ENCODE assay signal across 8 cellular contexts in genomic region chr5:37379100-37379628, GRCh38. TPM values are rescaled to one million over a fixed set of nuclear protein-coding genes. Genes with fewer than 3 reads are reported as not detected.
DNase-seq lines count a peak whose midpoint lies in the region; ATAC-seq and TF ChIP-seq lines count a peak whose summit lies in the region.
"Not testable (repeated sequence)": the region's sequence is repeated elsewhere in the genome, so short reads cannot be mapped to it uniquely, and the experiment has no call there.

WDR70 (plus strand) TSS chr5:37379318; CDS start chr5:37379368, 50 bp downstream.

- TF ChIP-seq CTCF in PC-3 (conservative IDR thresholded peaks at IDR 0.05; ENCODE audit: low read depth, low read length): peak; percentile 73

- not testable (repeated sequence) for H3K9me3 ChIP-seq in PC-3 (ENCODE audit: low read length); muscle layer of colon (ENCODE audit: low read length)

- CTCF ChIA-PET in PC-3 (lab: Charles Lee): interaction anchor here (0.7 kb wide), 2 partner anchors 88 to 115 kb away, joined by 4 read pairs; no protein-coding TSS in a partner anchor

- peak within 1 kb of the TSS; percentile 28 to 91 (median 56) for H3K27ac Mint-ChIP-seq in IgD-negative memory B cell

- not testable (repeated sequence) for H4K20me1 ChIP-seq in PC-3 (ENCODE audit: low read length)

- not testable (repeated sequence) for H3K36me3 Mint-ChIP-seq in IgD-negative memory B cell

- intact Hi-C loops in PC-3 (cut with micrococcal nuclease): loop anchor here (1.0 kb wide), 1 partner anchor 8 kb away; the partner anchor contains the start of gene NUP155

- H3K36me3 ChIP-seq in PC-3 (ENCODE audit: low read depth, low read length); muscle layer of colon (ENCODE audit: insufficient read depth, low read length): not testable (repeated sequence)

- not testable (repeated sequence) for H3K27ac ChIP-seq in PC-3 (ENCODE audit: low read length)
- H3K27ac ChIP-seq in muscle layer of colon (ENCODE audit: low read depth, low read length): peak within 1 kb of the TSS; percentile 75

- POLR2A ChIA-PET in PC-3 (lab: Charles Lee; ENCODE audit: unreplicated experiment): interaction anchor here (0.6 to 1.2 kb wide), 6 partner anchors 8 to 359 kb away, joined by 3 to 15 read pairs (median 5); partner anchors contain the start of gene NUP155

- H3K4me3 ChIP-seq in PC-3 (ENCODE audit: low read length): peak within 1 kb of the TSS; percentile 92
- H3K4me3 ChIP-seq in muscle layer of colon (ENCODE audit: low read depth in 1 of 2, low read length in 2 of 2): peak within 1 kb of the TSS in 1 of 2 donors; percentile 77

- not testable (repeated sequence) for H3K9me3 Mint-ChIP-seq in IgD-negative memory B cell

- H3K4me2 ChIP-seq in PC-3 (ENCODE audit: low read length): peak within 1 kb of the TSS; percentile 94

- not testable (repeated sequence) for H3F3A ChIP-seq in PC-3 (ENCODE audit: low read length, unreplicated experiment)

- not testable (repeated sequence) for H3K4me1 ChIP-seq in PC-3 (ENCODE audit: insufficient read depth, low read length); muscle layer of colon (ENCODE audit: insufficient read depth, low read length)

- H3K27me3 Mint-ChIP-seq in IgD-negative memory B cell: not testable (repeated sequence)

- H3K79me2 ChIP-seq in PC-3 (ENCODE audit: low read length): not testable (repeated sequence)

- peak; percentile 53 for DNase-seq in DMS153 treated with DMSO at 0.1 percent for 48 hours (lab: John Stamatoyannopoulos, UW; ENCODE audit: unreplicated experiment)
- peak; percentile 93 for DNase-seq in PC-3
- DNase-seq in activated T-cell treated with anti-CD3 and anti-CD28 coated beads for 48 hours (ENCODE audit: low read depth): peak; percentile 81
- peak; percentile 91 to 92 for DNase-seq in erythroblast (lab: John Stamatoyannopoulos, UW)
- peak; percentile 61 for DNase-seq in stimulated activated CD8-positive, alpha-beta memory T cell treated with anti-CD3 and anti-CD28 coated beads, Interleukin-7, amount 100 ng/mL, for 24 hours (ENCODE audit: low read depth)

- not testable (repeated sequence) for BruUV-seq in PC-3 (replicated peaks; lab: Mats Ljungman, UMichigan)

- not testable (repeated sequence) for H3K9me2 ChIP-seq in PC-3 (replicated peaks; ENCODE audit: low read length)

- H3K9ac ChIP-seq in PC-3 (ENCODE audit: low read length): peak within 1 kb of the TSS; percentile 88
- peak within 1 kb of the TSS; percentile 64 for H3K9ac ChIP-seq in muscle layer of colon (ENCODE audit: low read length)

- peak within 1 kb of the TSS; percentile 84 for H2AFZ ChIP-seq in PC-3 (ENCODE audit: low read length)

- peak; percentile 99 for ATAC-seq in GM21529 (IDR thresholded peaks at IDR 0.05; ENCODE audit: unreplicated experiment)
- ATAC-seq in PC-3: peak; percentile 99

- not testable (repeated sequence) for H3K27me3 ChIP-seq in PC-3 (ENCODE audit: low read length); muscle layer of colon (ENCODE audit: control insufficient read depth in 1 of 2, insufficient read depth in 2 of 2, low read length in 2 of 2)

- H3K4me1 Mint-ChIP-seq in IgD-negative memory B cell: peaks cover 7 to 14% (median 11%) of the 10 kb centered on the region in 3 donors

- peak within 1 kb of the TSS; percentile 87 to 97 (median 95) for H3K4me3 Mint-ChIP-seq in IgD-negative memory B cell

- peak; percentile 66 for TF ChIP-seq POLR2A in erythroblast (IDR thresholded peaks at IDR 0.05; ENCODE audit: low read length)

RNA-seq across cellular contexts. Expression of gene WDR70, which starts in this region (rescaled TPM):
- polyA plus RNA-seq in IgD-negative memory B cell: 21.6 TPM
- 25.0 and 29.7 TPM in 2 replicates for total RNA-seq in PC-3 (2014; rRNA removed)
